Comparison of ENCODE assay signal across 8 cellular contexts in genomic region chr1:36222481-36223372, GRCh38. TPM values are rescaled to one million over a fixed set of nuclear protein-coding genes. Genes with fewer than 3 reads are reported as not detected.
A peak's percentile ranks its signal among the peaks of the same experiment; 100 is the strongest.
DNase-seq lines count a peak whose midpoint lies in the region; ATAC-seq and TF ChIP-seq lines count a peak whose summit lies in the region.

No MANE protein-coding gene starts in this region.

- H3K27me3 Mint-ChIP-seq in stimulated activated naive CD8-positive, alpha-beta T cell treated with anti-CD3 and anti-CD28 coated beads, Interleukin-15, Interleukin-2, amounts not matched to agents 100 ng/mL and 50 ng/mL, for 24 hours, result no peaks in the 10 kb centered on the region

- H3K4me1 ChIP-seq in adipocyte (ENCODE audit: control insufficient read depth, insufficient read depth, low read length), result peaks cover 21% of the 10 kb centered on the region
- peaks cover 0 to 2% of the 10 kb centered on the region in 2 donors for H3K4me1 ChIP-seq in aorta (ENCODE audit: control insufficient read depth in 1 of 2, insufficient read depth in 2 of 2, low read length in 2 of 2)

- peaks cover 29% of the 10 kb centered on the region for H3K4me1 Mint-ChIP-seq in stimulated activated naive CD8-positive, alpha-beta T cell treated with anti-CD3 and anti-CD28 coated beads, Interleukin-15, Interleukin-2, amounts not matched to agents 100 ng/mL and 50 ng/mL, for 24 hours (ENCODE audit: low read depth)

- peaks cover 27% of the 10 kb centered on the region for H3K36me3 Mint-ChIP-seq in stimulated activated naive CD8-positive, alpha-beta T cell treated with anti-CD3 and anti-CD28 coated beads, Interleukin-15, Interleukin-2, amounts not matched to agents 100 ng/mL and 50 ng/mL, for 24 hours (ENCODE audit: low read depth)

- peak overlapping the region; percentile 97 for H3K4me3 ChIP-seq in adipocyte (ENCODE audit: low read length)
- peak overlapping the region in 1 of 2 donors; percentile 63 for H3K4me3 ChIP-seq in aorta (ENCODE audit: low read length in 2 of 2)

- H3K27ac ChIP-seq in aorta (ENCODE audit: low read depth in 1 of 2, low read length in 2 of 2), result peak overlapping the region; percentile 64 to 90

- no peak for TF ChIP-seq POLR2A in erythroblast (IDR thresholded peaks at IDR 0.05; ENCODE audit: low read length)

- H3K9ac ChIP-seq in adipocyte (ENCODE audit: low read length), result peak overlapping the region; percentile 95

- no peaks in the 10 kb centered on the region for H3K9me3 ChIP-seq in adipocyte (ENCODE audit: control insufficient read depth, low read length)
- no peaks in the 10 kb centered on the region for H3K9me3 ChIP-seq in aorta (ENCODE audit: control insufficient read depth, low read length)

- H3K9me3 Mint-ChIP-seq in stimulated activated naive CD8-positive, alpha-beta T cell treated with anti-CD3 and anti-CD28 coated beads, Interleukin-15, Interleukin-2, amounts not matched to agents 100 ng/mL and 50 ng/mL, for 24 hours, result no peaks in the 10 kb centered on the region

- H3K27ac Mint-ChIP-seq in stimulated activated naive CD8-positive, alpha-beta T cell treated with anti-CD3 and anti-CD28 coated beads, Interleukin-15, Interleukin-2, amounts not matched to agents 100 ng/mL and 50 ng/mL, for 24 hours, result peak overlapping the region; percentile 97

- DNase-seq in stimulated activated naive CD8-positive, alpha-beta T cell treated with anti-CD3 and anti-CD28 coated beads, Interleukin-15, Interleukin-2, amounts not matched to agents 100 U/mL and 50 U/mL, for 24 hours, result no peak
- no peak for DNase-seq in adipocyte (ENCODE audit: low read depth)
- peak; percentile 72 for DNase-seq in mesenteric fat pad (ENCODE audit: low spot score)
- DNase-seq in aorta, result no peak
- no peak for DNase-seq in erythroblast (lab: John Stamatoyannopoulos, UW)
- no peak for DNase-seq in GOT3 (lab: John Stamatoyannopoulos, UW)

- ATAC-seq in stimulated activated naive CD8-positive, alpha-beta T cell treated with anti-CD3 and anti-CD28 coated beads, Interleukin-15, Interleukin-2, amounts not matched to agents 100 U/mL and 50 U/mL, for 24 hours, result no peak
- no peak for ATAC-seq in aorta (ENCODE audit: low FRiP score)
- ATAC-seq in HG03039 (IDR thresholded peaks at IDR 0.05; ENCODE audit: unreplicated experiment), result no peak

- H3K36me3 ChIP-seq in adipocyte (ENCODE audit: control insufficient read depth, insufficient read depth, low read length, severe bottlenecking) (peaks cover 4% of the 10 kb centered on the region), aorta (ENCODE audit: control insufficient read depth in 1 of 2, insufficient read depth in 2 of 2, low read length in 1 of 2) (no peaks in the 10 kb centered on the region)

- H3K4me3 Mint-ChIP-seq in stimulated activated naive CD8-positive, alpha-beta T cell treated with anti-CD3 and anti-CD28 coated beads, Interleukin-15, Interleukin-2, amounts not matched to agents 100 ng/mL and 50 ng/mL, for 24 hours, result peak overlapping the region; percentile 88

- intact Hi-C loops in aorta (cut with DNase I), result loop anchor here in 1 of 2 donors (10.0 kb wide), 1 partner anchor 62 kb away; no protein-coding TSS in a partner anchor

- H3K27me3 ChIP-seq in adipocyte (replicated peaks; ENCODE audit: control insufficient read depth, insufficient read depth, low read length), result no peaks in the 10 kb centered on the region
- H3K27me3 ChIP-seq in aorta (ENCODE audit: control insufficient read depth in 1 of 2, insufficient read depth in 2 of 2, low read length in 1 of 2), result no peaks in the 10 kb centered on the region

- 82 to 83% methylated on average over 33 of the region's 33 CpGs for WGBS in aorta, 2 donors

RNA-seq across cellular contexts. Expression of gene THRAP3, which starts 1.5 kb away (rescaled TPM):
- total RNA-seq in mesenteric fat pad, result 94.3 TPM
- total RNA-seq in aorta, result 10 to 100 TPM; 85.3 to 91.5 TPM
- polyA plus RNA-seq in aorta, result 10 to 100 TPM; 31.6 to 46.7 TPM
